ENCODE assay signal across 16 cellular contexts in genomic region chr12:70648831-70649230, GRCh38. TPM values are rescaled to one million over a fixed set of nuclear protein-coding genes. Genes with fewer than 3 reads are reported as not detected.
DNase-seq lines count a peak whose midpoint lies in the region; ATAC-seq and TF ChIP-seq lines count a peak whose summit lies in the region.
"Had no signal": no experiment of that assay in that cellular context is flagged by ENCODE, and none has a peak within 500 bp of the region (broad histone marks: within the 10 kb centered on the region; RNA-seq: fewer than 3 reads in every experiment).

No MANE protein-coding gene starts in this region.

- H3K4me1 ChIP-seq in SK-N-SH (ENCODE audit: control insufficient read depth in 1 of 2, insufficient read depth in 2 of 2, low read depth in 1 of 2, low read length in 1 of 2), result peaks cover 0 to 50% of the 10 kb centered on the region in 2 experiments; a peak in 3 of 4 replicates
- peaks cover 48% of the 10 kb centered on the region for H3K4me1 ChIP-seq in osteoblast (ENCODE audit: insufficient read depth, low read length)
- H3K4me1 ChIP-seq in ovary (ENCODE audit: insufficient read depth), result peaks cover 3% of the 10 kb centered on the region
- H3K4me1 ChIP-seq: right lobe of liver had no signal

- DNase-seq in ELR (ENCODE audit: low read depth), result peak; percentile 54
- DNase-seq in SK-N-SH, result no peak
- peak; percentile 43 for DNase-seq in fibroblast of gingiva (ENCODE audit: low read depth)
- DNase-seq in osteoblast (ENCODE audit: insufficient read length, low spot score, missing footprints), result peak; percentile 61
- DNase-seq in ovary, result no peak
- DNase-seq in COR-L47 (lab: John Stamatoyannopoulos, UW), result no peak
- DNase-seq: activated CD4-positive, CD25-positive, alpha-beta regulatory T cell; activated CD8-positive, alpha-beta memory T cell treated with anti-CD3 and anti-CD28 coated beads, Interleukin-2, amount 50 U/mL, for 48 hours; CD8-positive, alpha-beta T cell; H9; hypothalamus; MM.1S; nephron progenitor cell; right lobe of liver had no signal

- H3K27ac ChIP-seq in SK-N-SH (ENCODE audit: low read depth in 2 of 2, low read length in 1 of 2) (peak overlapping the region; percentile 88 to 98; a peak in 3 of 4 replicates), osteoblast (ENCODE audit: low read depth, low read length) (peak overlapping the region; percentile 87), ovary (no peak overlapping the region)

- no peak for TF ChIP-seq RAD21 in SK-N-SH (IDR thresholded peaks at IDR 0.05; ENCODE audit: low read length)

- WGBS in SK-N-SH (ENCODE audit: low lambda C conversion rate), result 14% methylated on average over 2 of the region's 2 CpGs
- 4 to 8% (median 6%) methylated on average over 2 of the region's 2 CpGs for WGBS in ovary, 3 donors

- H3F3A ChIP-seq in SK-N-SH (replicated peaks; ENCODE audit: insufficient read depth), result peaks cover 42% of the 10 kb centered on the region

- H3K9me2 ChIP-seq in SK-N-SH, result no peaks in the 10 kb centered on the region

- ATAC-seq in GM19035 (IDR thresholded peaks at IDR 0.05; ENCODE audit: unreplicated experiment) (no peak), GM19395 (IDR thresholded peaks at IDR 0.05; ENCODE audit: unreplicated experiment) (no peak)
- ATAC-seq: CD8-positive, alpha-beta T cell had no signal

- no peak for TF ChIP-seq POLR2A in ovary (IDR thresholded peaks at IDR 0.05)

- H4K20me1 ChIP-seq in SK-N-SH (ENCODE audit: insufficient read depth), result no peaks in the 10 kb centered on the region
- no peaks in the 10 kb centered on the region for H4K20me1 ChIP-seq in osteoblast (ENCODE audit: insufficient read depth, low read length)

- intact Hi-C loops in ovary (cut with DNase I), result no loop called here

- TF ChIP-seq CTCF in SK-N-SH (IDR thresholded peaks at IDR 0.05) (no peak), osteoblast (IDR thresholded peaks at IDR 0.05; ENCODE audit: extremely low read depth, low read depth, low read length) (no peak), ovary (IDR thresholded peaks at IDR 0.05) (no peak)

- H3K4me3 ChIP-seq in SK-N-SH (ENCODE audit: low read depth in 2 of 2, low read length in 1 of 2) (no peak overlapping the region), osteoblast (ENCODE audit: insufficient read depth, low read length) (no peak overlapping the region), ovary (no peak overlapping the region)
- H3K4me3 ChIP-seq: right lobe of liver had no signal

- H3K4me2 ChIP-seq in SK-N-SH (peak overlapping the region; percentile 47), osteoblast (ENCODE audit: insufficient read depth, low read length) (peak overlapping the region; percentile 39)

- no peaks in the 10 kb centered on the region for H3K79me2 ChIP-seq in SK-N-SH (ENCODE audit: insufficient read depth)
- H3K79me2 ChIP-seq in osteoblast (ENCODE audit: insufficient read depth, low read length), result no peaks in the 10 kb centered on the region

- POLR2A ChIA-PET in SK-N-SH (lab: Yijun Ruan, JAX), result no interaction called here

- H3K9ac ChIP-seq in SK-N-SH, result peak overlapping the region; percentile 69

- TF ChIP-seq EP300 in SK-N-SH (IDR thresholded peaks at IDR 0.05; ENCODE audit: borderline replicate concordance in 1 of 2, low read depth in 1 of 2, low read length in 1 of 2), result peak in 1 of 2 experiments; percentile 86; a peak in 3 of 4 replicates
- TF ChIP-seq EP300 in ovary (IDR thresholded peaks at IDR 0.05), result no peak

- no peaks in the 10 kb centered on the region for H3K36me3 ChIP-seq in SK-N-SH (replicated peaks in 1 of 2; ENCODE audit: control insufficient read depth in 1 of 2, insufficient read depth in 2 of 2, low read length in 1 of 2)
- no peaks in the 10 kb centered on the region for H3K36me3 ChIP-seq in osteoblast (ENCODE audit: insufficient read depth, low read length)
- H3K36me3 ChIP-seq in ovary, result no peaks in the 10 kb centered on the region
- H3K36me3 ChIP-seq: right lobe of liver had no signal

- no peaks in the 10 kb centered on the region for H3K27me3 ChIP-seq in SK-N-SH (ENCODE audit: insufficient read depth)
- no peaks in the 10 kb centered on the region for H3K27me3 ChIP-seq in osteoblast (ENCODE audit: insufficient read depth, low read length)
- H3K27me3 ChIP-seq in ovary, result no peaks in the 10 kb centered on the region
- H3K27me3 ChIP-seq: right lobe of liver had no signal

- 0 out of 2 replicates have a peak overlapping the region, but pooled peaks have one; percentile 30 for H2AFZ ChIP-seq in SK-N-SH (ENCODE audit: low read depth)
- H2AFZ ChIP-seq in osteoblast (ENCODE audit: low read length), result peak overlapping the region; percentile 2

- CTCF ChIA-PET in SK-N-SH (lab: Yijun Ruan, JAX), result interaction anchor here (1.4 kb wide), 1 partner anchor 71 kb away, joined by 3 read pairs; no protein-coding TSS in a partner anchor

- no peaks in the 10 kb centered on the region for H3K9me3 ChIP-seq in SK-N-SH
- no peaks in the 10 kb centered on the region for H3K9me3 ChIP-seq in osteoblast (ENCODE audit: low read depth, low read length)
- no peaks in the 10 kb centered on the region for H3K9me3 ChIP-seq in ovary
- H3K9me3 ChIP-seq: right lobe of liver had no signal

TF ChIP-seq in SK-N-SH, 30 proteins besides CTCF, POLR2A, EP300 and RAD21 (continues in another document):
- no peak for TF ChIP-seq ZBTB33 (IDR thresholded peaks at IDR 0.05; ENCODE audit: borderline replicate concordance, low read depth)
- no peak for TF ChIP-seq REST (IDR thresholded peaks at IDR 0.05; ENCODE audit: low read depth, low read length)
- TF ChIP-seq RXRA (IDR thresholded peaks at IDR 0.05; ENCODE audit: borderline replicate concordance, low read depth), result peak; percentile 77
- TF ChIP-seq SIN3A (IDR thresholded peaks at IDR 0.05; ENCODE audit: borderline replicate concordance, low read depth, low read length), result no peak
- no peak for TF ChIP-seq FOXJ3 (CRISPR knock-in tag; IDR thresholded peaks at IDR 0.05)
- TF ChIP-seq, protein P1, sequence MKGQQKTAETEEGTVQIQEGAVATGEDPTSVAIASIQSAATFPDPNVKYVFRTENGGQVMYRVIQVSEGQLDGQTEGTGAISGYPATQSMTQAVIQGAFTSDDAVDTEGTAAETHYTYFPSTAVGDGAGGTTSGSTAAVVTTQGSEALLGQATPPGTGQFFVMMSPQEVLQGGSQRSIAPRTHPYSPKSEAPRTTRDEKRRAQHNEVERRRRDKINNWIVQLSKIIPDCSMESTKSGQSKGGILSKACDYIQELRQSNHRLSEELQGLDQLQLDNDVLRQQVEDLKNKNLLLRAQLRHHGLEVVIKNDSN (IDR thresholded peaks at IDR 0.05; ENCODE audit: borderline replicate concordance, low read depth), result no peak
- no peak for TF ChIP-seq CHD2 (IDR thresholded peaks at IDR 0.05; ENCODE audit: low read length, partially characterized antibody)
- TF ChIP-seq MXI1 (IDR thresholded peaks at IDR 0.05; ENCODE audit: low read depth, low read length), result no peak
- no peak for TF ChIP-seq SMC3 (IDR thresholded peaks at IDR 0.05; ENCODE audit: low read depth, low read length)
- TF ChIP-seq FOSL2 (IDR thresholded peaks at IDR 0.05; ENCODE audit: borderline replicate concordance, low read depth), result peak; percentile 35; the same call in 1 of the 2 replicates

RNA-seq across cellular contexts. Expression of gene PTPRB, which starts 11.6 kb away (rescaled TPM):
- polyA plus RNA-seq in SK-N-SH (2012; rRNA removed), result 1.1 and 2.0 TPM in 2 replicates
- polyA plus RNA-seq in SK-N-SH (2012; cell fraction: cytosol; rRNA removed), result 1.2 and 1.4 TPM in 2 replicates
- polyA plus RNA-seq in SK-N-SH (2012; cell fraction: nucleus; rRNA removed), result 1.9 and 2.7 TPM in 2 replicates
- 0.29 and 1.1 TPM in 2 replicates for total RNA-seq in osteoblast
- total RNA-seq in ovary, result 10 to 100 TPM in 4 of 7 donors, 1 to 10 TPM in 3; 4.9 to 34.6 (median 11.6) TPM
- 10 to 100 TPM in 1 of 2 donors, 1 to 10 TPM in 1; 10.0 to 17.3 TPM for polyA plus RNA-seq in ovary
- total RNA-seq: CD8-positive, alpha-beta T cell had no signal

Comparison
In these comparisons a context has a peak if more than half of its experiments do, and no peak if none do; other contexts are left out.
1. DNase-seq: peak in ELR (single experiment), fibroblast of gingiva (single experiment) and osteoblast (single experiment); none in SK-N-SH (single experiment), ovary (0 of 5) and COR-L47 (single experiment).
2. H3K27ac ChIP-seq: peak in SK-N-SH (2 of 2) and osteoblast (single experiment); none in ovary (0 of 2).